1 cellular context compared by ENCODE assay signal in the genomic region with DNA sequence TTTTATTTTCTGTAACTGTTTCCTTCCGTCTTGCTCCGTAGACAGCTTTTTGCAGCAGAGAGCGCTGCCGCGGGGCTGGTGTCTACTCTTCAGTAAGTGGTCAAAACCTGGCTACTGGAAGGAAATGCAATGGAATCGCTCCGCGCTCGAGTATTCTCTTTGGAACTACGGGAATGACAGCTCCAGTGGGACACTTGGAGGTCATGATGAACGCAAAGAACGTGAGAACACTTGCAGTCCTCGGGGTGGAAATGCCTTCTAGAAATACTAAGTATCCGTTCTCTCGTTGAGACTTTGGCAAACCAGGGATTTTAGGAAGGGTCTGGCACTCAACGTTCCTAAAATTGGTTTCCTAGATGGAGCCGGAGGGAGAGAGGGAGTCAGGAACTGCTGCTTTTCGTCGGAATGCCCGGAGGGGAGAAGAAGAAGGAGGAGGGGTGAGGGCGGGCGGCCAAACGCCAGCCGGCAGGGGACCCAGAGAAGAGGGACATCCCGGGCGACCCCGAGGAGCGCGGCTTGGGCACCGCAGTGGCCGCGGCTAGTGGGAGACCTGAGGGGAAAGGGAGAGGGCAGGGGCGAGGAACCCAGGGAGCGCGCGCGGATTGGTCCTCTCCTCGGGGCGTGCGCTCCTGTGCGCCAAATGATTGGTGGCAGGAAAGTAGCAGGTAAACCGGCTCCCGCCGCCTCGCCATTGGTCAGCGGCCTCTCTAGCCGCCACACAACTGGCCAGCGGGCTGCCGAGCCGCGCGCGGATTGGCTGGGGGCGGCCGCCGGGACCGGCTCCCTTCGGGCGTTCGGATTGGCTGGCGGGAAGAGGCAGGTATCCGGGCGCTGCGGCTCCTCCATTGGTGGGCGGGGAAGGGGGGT.
TF ChIP-seq lines count a peak whose summit lies in the region.

No MANE protein-coding gene starts in this region.

TF ChIP-seq in SK-N-SH, 30 proteins besides CTCF, POLR2A, EP300 and RAD21 (continued from another document):
- TF ChIP-seq, protein P1, sequence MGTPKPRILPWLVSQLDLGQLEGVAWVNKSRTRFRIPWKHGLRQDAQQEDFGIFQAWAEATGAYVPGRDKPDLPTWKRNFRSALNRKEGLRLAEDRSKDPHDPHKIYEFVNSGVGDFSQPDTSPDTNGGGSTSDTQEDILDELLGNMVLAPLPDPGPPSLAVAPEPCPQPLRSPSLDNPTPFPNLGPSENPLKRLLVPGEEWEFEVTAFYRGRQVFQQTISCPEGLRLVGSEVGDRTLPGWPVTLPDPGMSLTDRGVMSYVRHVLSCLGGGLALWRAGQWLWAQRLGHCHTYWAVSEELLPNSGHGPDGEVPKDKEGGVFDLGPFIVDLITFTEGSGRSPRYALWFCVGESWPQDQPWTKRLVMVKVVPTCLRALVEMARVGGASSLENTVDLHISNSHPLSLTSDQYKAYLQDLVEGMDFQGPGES (IDR thresholded peaks at IDR 0.05; ENCODE audit: low read depth, low read length): peak; percentile 98
- TF ChIP-seq NRF1 (IDR thresholded peaks at IDR 0.05; ENCODE audit: low read depth, low read length) (peak; percentile 29; the same call in 1 of the 2 replicates), MXI1 (IDR thresholded peaks at IDR 0.05; ENCODE audit: low read depth, low read length) (peak; percentile 61; the same call in 1 of the 2 replicates), FOXM1 (IDR thresholded peaks at IDR 0.05; ENCODE audit: low read depth) (peak; percentile 73), ELF1 (IDR thresholded peaks at IDR 0.05) (no peak), RFX5 (IDR thresholded peaks at IDR 0.05; ENCODE audit: low read length) (peak; percentile 87), MEF2A (IDR thresholded peaks at IDR 0.05; ENCODE audit: borderline replicate concordance, low read depth) (no peak), POLR2AphosphoS5 (IDR thresholded peaks at IDR 0.05; ENCODE audit: low read depth, low read length) (0 out of 2 replicates have a peak, but pooled peaks have one; percentile 34)
- TF ChIP-seq, protein P2, sequence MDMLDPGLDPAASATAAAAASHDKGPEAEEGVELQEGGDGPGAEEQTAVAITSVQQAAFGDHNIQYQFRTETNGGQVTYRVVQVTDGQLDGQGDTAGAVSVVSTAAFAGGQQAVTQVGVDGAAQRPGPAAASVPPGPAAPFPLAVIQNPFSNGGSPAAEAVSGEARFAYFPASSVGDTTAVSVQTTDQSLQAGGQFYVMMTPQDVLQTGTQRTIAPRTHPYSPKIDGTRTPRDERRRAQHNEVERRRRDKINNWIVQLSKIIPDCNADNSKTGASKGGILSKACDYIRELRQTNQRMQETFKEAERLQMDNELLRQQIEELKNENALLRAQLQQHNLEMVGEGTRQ (IDR thresholded peaks at IDR 0.05; ENCODE audit: borderline replicate concordance, low read depth, low read length): no peak
